ENCODE assay signal across 1 cellular context in genomic region chr16:85124636-85125346, GRCh38.
TF ChIP-seq lines count a peak whose summit lies in the region.

No MANE protein-coding gene starts in this region.

TF ChIP-seq in SK-N-SH, 30 proteins besides CTCF, POLR2A, EP300 and RAD21 (continued from another document):
- TF ChIP-seq ZBTB33 (IDR thresholded peaks at IDR 0.05; ENCODE audit: borderline replicate concordance, low read depth) (no peak), USF2 (IDR thresholded peaks at IDR 0.05; ENCODE audit: borderline replicate concordance, low read depth, low read length) (no peak), TEAD4 (IDR thresholded peaks at IDR 0.05; ENCODE audit: borderline replicate concordance, insufficient read depth) (no peak), SMC3 (IDR thresholded peaks at IDR 0.05; ENCODE audit: low read depth, low read length) (no peak), CHD2 (IDR thresholded peaks at IDR 0.05; ENCODE audit: low read length, partially characterized antibody) (no peak), FOSL2 (IDR thresholded peaks at IDR 0.05; ENCODE audit: borderline replicate concordance, low read depth) (no peak)
